Comparison of ENCODE assay signal across 8 cellular contexts in genomic region chr2:101418704-101419663, GRCh38. TPM values are rescaled to one million over a fixed set of nuclear protein-coding genes. Genes with fewer than 3 reads are reported as not detected.
DNase-seq lines count a peak whose midpoint lies in the region; ATAC-seq and TF ChIP-seq lines count a peak whose summit lies in the region.

No MANE protein-coding gene starts in this region.

- no peak for TF ChIP-seq POLR2A in esophagus muscularis mucosa (IDR thresholded peaks at IDR 0.05; ENCODE audit: low read depth)

- WGBS in esophagus muscularis mucosa: 69% methylated on average over 20 of the region's 20 CpGs

- peaks cover 0 to 6% (median 0%) of the 10 kb centered on the region in 4 donors for H3K4me1 ChIP-seq in esophagus muscularis mucosa
- H3K4me1 ChIP-seq in thoracic aorta (ENCODE audit: control insufficient read depth in 1 of 2, low read depth in 2 of 2): no peaks in the 10 kb centered on the region

- DNase-seq in AG08396 (ENCODE audit: low spot score) (peak; percentile 68), GM19240 (ENCODE audit: insufficient read length, low spot score) (peak; percentile 26), NOMO-1 (lab: John Stamatoyannopoulos, UW; ENCODE audit: unreplicated experiment in 2 of 2) (peak; percentile 38 to 56), esophagus muscularis mucosa (ENCODE audit: extremely low spot score) (no peak), nephron progenitor cell (peak; percentile 32), thoracic aorta (ENCODE audit: low spot score) (no peak), KG1 (lab: John Stamatoyannopoulos, UW) (no peak)
- peak; percentile 40 for DNase-seq in activated CD8-positive, alpha-beta memory T cell treated with anti-CD3 and anti-CD28 coated beads, Interleukin-2, amount 50 U/mL, for 1 hour (ENCODE audit: extremely low read depth)

- no peak for ATAC-seq in thoracic aorta (ENCODE audit: insufficient number of reproducible peaks, low FRiP score, low read depth)

- H3K27me3 Mint-ChIP-seq in nephron progenitor cell (ENCODE audit: low read depth, poor library complexity): peaks cover 22% of the 10 kb centered on the region

- no peak overlapping the region for H3K27ac ChIP-seq in esophagus muscularis mucosa (replicated peaks in 1 of 4)
- no peak overlapping the region for H3K27ac ChIP-seq in thoracic aorta

- H3K9me3 ChIP-seq in esophagus muscularis mucosa: no peaks in the 10 kb centered on the region
- no peaks in the 10 kb centered on the region for H3K9me3 ChIP-seq in thoracic aorta

- no peak overlapping the region for H3K27ac Mint-ChIP-seq in nephron progenitor cell

- H3K27me3 ChIP-seq in esophagus muscularis mucosa (peaks cover 0 to 9% (median 0%) of the 10 kb centered on the region in 4 donors), thoracic aorta (replicated peaks; ENCODE audit: insufficient read depth) (no peaks in the 10 kb centered on the region)

- H3K36me3 ChIP-seq in esophagus muscularis mucosa (no peaks in the 10 kb centered on the region), thoracic aorta (no peaks in the 10 kb centered on the region)

- intact Hi-C loops in esophagus muscularis mucosa (cut with DNase I): loop anchor here (2.0 to 10.0 kb wide), 2 partner anchors 276 to 412 kb away; partner anchors contain the start of gene MAP4K4

- H3K9me3 Mint-ChIP-seq in nephron progenitor cell: peaks cover 8% of the 10 kb centered on the region

- peaks cover 16% of the 10 kb centered on the region for H3K4me1 Mint-ChIP-seq in nephron progenitor cell

- H3K4me3 ChIP-seq in esophagus muscularis mucosa: no peak overlapping the region
- H3K4me3 ChIP-seq in thoracic aorta: no peak overlapping the region

- TF ChIP-seq CTCF in esophagus muscularis mucosa (IDR thresholded peaks at IDR 0.05): peak; percentile 72 to 84 (median 76)
- peak; percentile 64 for TF ChIP-seq CTCF in nephron progenitor cell (IDR thresholded peaks at IDR 0.05)
- TF ChIP-seq CTCF in thoracic aorta (IDR thresholded peaks at IDR 0.05): peak; percentile 71

- H3K4me3 Mint-ChIP-seq in nephron progenitor cell: no peak overlapping the region

- no peak for TF ChIP-seq EP300 in esophagus muscularis mucosa (IDR thresholded peaks at IDR 0.05)

- H3K36me3 Mint-ChIP-seq in nephron progenitor cell (ENCODE audit: low read depth): no peaks in the 10 kb centered on the region

RNA-seq across cellular contexts. Expression of gene CREG2, which starts 31.7 kb away (rescaled TPM):
- not detected for total RNA-seq in esophagus muscularis mucosa
- total RNA-seq in thoracic aorta: not detected

RNA-seq across cellular contexts. Expression of gene RFX8, which starts 55.9 kb away (rescaled TPM):
- total RNA-seq in esophagus muscularis mucosa (under 1 TPM in 1 of 4 donors, not detected in 3; 0.91 TPM), thoracic aorta (under 1 TPM; 0.14 to 0.85 TPM)

Comparison
In these comparisons a context has a peak if more than half of its experiments do, and no peak if none do; other contexts are left out.
1. DNase-seq: peak in AG08396 (single experiment), GM19240 (single experiment), NOMO-1 (2 of 2), activated CD8-positive, alpha-beta memory T cell treated with anti-CD3 and anti-CD28 coated beads, Interleukin-2, amount 50 U/mL, for 1 hour (single experiment) and nephron progenitor cell (single experiment); none in esophagus muscularis mucosa (single experiment), thoracic aorta (single experiment) and KG1 (single experiment).
2. Peak in every context shown above with its lines, with median percentiles within 50 percentile points of each other: CTCF ChIP-seq.